8 cellular contexts compared by ENCODE assay signal in the genomic region with DNA sequence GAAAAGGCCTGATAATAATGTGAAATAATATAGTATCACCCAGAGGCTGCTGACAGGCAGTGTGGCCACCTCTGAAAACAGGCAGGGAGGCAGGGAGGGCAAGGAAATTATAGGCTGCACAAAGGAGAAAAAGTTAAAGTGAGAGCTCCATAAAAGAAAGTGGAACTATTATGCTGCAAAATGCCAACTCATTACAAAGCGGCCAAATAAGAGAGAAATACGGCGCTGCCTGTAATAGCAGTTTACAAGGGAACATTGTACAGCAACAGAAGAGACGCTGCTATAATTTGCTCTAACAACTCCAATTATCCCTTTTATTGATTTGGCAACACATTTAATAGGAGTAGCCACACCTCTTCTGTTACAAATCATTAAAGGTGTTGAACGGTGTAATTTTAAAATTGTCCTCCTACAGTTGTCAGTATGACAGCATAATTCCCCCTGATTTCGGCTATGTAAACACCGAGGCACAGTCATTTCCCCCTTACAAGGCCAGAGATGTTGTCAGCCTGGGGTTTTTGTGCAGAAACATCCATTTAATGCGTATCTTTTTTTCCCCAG.
DNase-seq lines count a peak whose midpoint lies in the region; ATAC-seq and TF ChIP-seq lines count a peak whose summit lies in the region.

No MANE protein-coding gene starts in this region.

- H3K4me3 ChIP-seq in SJSA1 (peak overlapping the region; percentile 30), iPS-15b (ENCODE audit: low read depth, low read length) (peak overlapping the region; percentile 51), thyroid gland (replicated peaks in 1 of 3) (peak overlapping the region in 2 of 3 donors; percentile 7 to 36)

- H3K27me3 ChIP-seq in SJSA1 (replicated peaks) = 0 out of 2 replicates have a peak, but pooled peaks cover 2% of the 10 kb centered on the region
- H3K27me3 ChIP-seq in iPS-15b (ENCODE audit: control insufficient read depth, insufficient read depth, low read length) = peaks cover 2% of the 10 kb centered on the region
- H3K27me3 ChIP-seq in thyroid gland = no peaks in the 10 kb centered on the region

- H3K4me1 ChIP-seq in SJSA1 (replicated peaks) = peaks cover 14% of the 10 kb centered on the region
- peaks cover 6% of the 10 kb centered on the region for H3K4me1 ChIP-seq in iPS-15b (ENCODE audit: control insufficient read depth, insufficient read depth, low read length)
- peaks cover 5 to 9% of the 10 kb centered on the region in 2 donors for H3K4me1 ChIP-seq in thyroid gland

- WGBS in thyroid gland, 2 donors = 51 to 55% methylated on average over 8 of the region's 8 CpGs

- TF ChIP-seq POLR2A in thyroid gland (IDR thresholded peaks at IDR 0.05) = no peak

- H3K36me3 ChIP-seq in SJSA1 = no peaks in the 10 kb centered on the region
- H3K36me3 ChIP-seq in iPS-15b (ENCODE audit: control insufficient read depth, insufficient read depth, low read length) = no peaks in the 10 kb centered on the region
- H3K36me3 ChIP-seq in thyroid gland = no peaks in the 10 kb centered on the region

- peak; percentile 20 for DNase-seq in stimulated activated CD4-positive, alpha-beta T cell treated with anti-CD3 and anti-CD28 coated beads, Interleukin-2, amount 100 ng/mL, for 4 hours (ENCODE audit: low read depth)
- no peak for DNase-seq in stimulated activated CD4-positive, alpha-beta T cell treated with anti-CD3 and anti-CD28 coated beads, Interleukin-4, amount 100 ng/mL, for 4 hours
- DNase-seq in SJSA1 (ENCODE audit: low read depth in 1 of 2, low spot score in 2 of 2) (no peak), thyroid gland (no peak), ecto neural progenitor cell (ENCODE audit: low spot score) (no peak)
- no peak for DNase-seq in central memory CD4-positive, alpha-beta T cell

- ATAC-seq in GM18873 (IDR thresholded peaks at IDR 0.05; ENCODE audit: low FRiP score, unreplicated experiment) = no peak

- no peak overlapping the region for H3K9ac ChIP-seq in iPS-15b (ENCODE audit: low read depth, low read length)

- intact Hi-C loops in thyroid gland (cut with DNase I) = no loop called here

- no peak for TF ChIP-seq CTCF in thyroid gland (IDR thresholded peaks at IDR 0.05)

- H3K9me3 ChIP-seq in SJSA1 (replicated peaks) = no peaks in the 10 kb centered on the region
- no peaks in the 10 kb centered on the region for H3K9me3 ChIP-seq in iPS-15b (ENCODE audit: control insufficient read depth, insufficient read depth, low read length)
- H3K9me3 ChIP-seq in thyroid gland = no peaks in the 10 kb centered on the region

- H3K27ac ChIP-seq in SJSA1 (no peak overlapping the region), thyroid gland (no peak overlapping the region)
